8 cellular contexts compared by ENCODE assay signal in the genomic region with DNA sequence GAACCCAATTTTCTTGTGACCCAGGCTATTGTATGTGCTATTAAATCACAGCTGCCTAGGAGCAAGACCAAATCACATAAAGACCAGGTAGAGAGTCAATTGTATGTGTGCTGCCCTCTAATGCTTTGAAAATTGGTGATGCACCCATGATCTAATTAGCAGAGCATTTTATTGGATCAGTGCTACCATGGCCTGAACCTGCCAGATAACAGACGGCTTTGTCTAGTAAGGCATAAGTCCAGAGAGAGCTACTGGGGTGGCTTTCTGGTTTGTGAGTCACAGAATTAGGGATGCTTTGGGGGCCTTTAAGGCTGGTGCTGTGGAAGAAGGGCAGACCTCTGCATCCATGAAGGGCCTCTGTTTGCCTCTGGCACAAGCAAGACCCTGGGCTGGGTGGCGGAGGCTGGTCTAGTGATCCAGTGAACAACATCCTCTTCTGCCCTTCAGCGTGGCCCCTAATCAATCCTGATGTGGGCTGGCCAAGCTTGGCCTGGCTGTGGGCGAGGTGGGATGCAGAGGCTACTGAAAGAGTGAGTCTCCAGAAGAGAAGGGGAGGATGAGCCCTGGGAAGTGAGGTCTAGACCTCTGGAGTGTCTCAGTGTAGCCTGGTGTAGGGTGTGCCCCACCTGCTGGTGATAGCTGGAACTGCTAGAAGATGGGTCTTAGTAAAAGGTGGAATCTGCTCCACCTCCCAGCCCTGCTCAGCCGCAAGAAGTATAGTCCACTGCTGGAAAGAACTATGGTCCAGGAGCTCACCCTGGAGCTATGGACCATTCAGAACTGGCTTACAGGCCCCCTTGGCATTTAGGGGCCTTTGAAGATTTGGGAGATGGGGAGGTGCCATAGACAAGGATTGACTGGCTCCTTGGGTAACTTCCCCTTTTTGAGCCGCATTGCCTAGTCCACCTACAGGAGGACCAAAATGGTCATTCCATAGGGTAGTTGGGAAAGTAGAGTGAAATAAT. TPM values are rescaled to one million over a fixed set of nuclear protein-coding genes. Genes with fewer than 3 reads are reported as not detected.
A peak's percentile ranks its signal among the peaks of the same experiment; 100 is the strongest.
DNase-seq lines count a peak whose midpoint lies in the region; ATAC-seq and TF ChIP-seq lines count a peak whose summit lies in the region.

No MANE protein-coding gene starts in this region.

- H3K36me3 ChIP-seq in body of pancreas (replicated peaks in 1 of 2; ENCODE audit: insufficient read depth in 1 of 2, low read depth in 2 of 2) = no peaks in the 10 kb centered on the region
- H3K36me3 ChIP-seq in iPS DF 6.9 (ENCODE audit: control insufficient read depth, insufficient read depth, low read length) = no peaks in the 10 kb centered on the region
- peaks cover 0 to 5% (median 0%) of the 10 kb centered on the region in 6 donors for H3K36me3 ChIP-seq in spleen

- peak; percentile 77 for DNase-seq in activated gamma-delta T cell treated with Interleukin-2 at 50 U/mL for 16 hours
- no peak for DNase-seq in activated gamma-delta T cell (lab: John Stamatoyannopoulos, UW)
- DNase-seq in NCI-H2107 (lab: John Stamatoyannopoulos, UW) = peak; percentile 29
- DNase-seq in UCSD-AML1 (lab: John Stamatoyannopoulos, UW; ENCODE audit: unreplicated experiment) = peak; percentile 72
- DNase-seq in body of pancreas = peak; percentile 83 to 91 (median 84)
- peak; percentile 63 for DNase-seq in iPS DF 6.9 (ENCODE audit: low read depth, low spot score)
- DNase-seq in spleen = peak; percentile 82

- no peaks in the 10 kb centered on the region for H3K9me3 ChIP-seq in body of pancreas
- no peaks in the 10 kb centered on the region for H3K9me3 ChIP-seq in iPS DF 6.9 (ENCODE audit: control insufficient read depth, insufficient read depth, low read length)
- H3K9me3 ChIP-seq in spleen = no peaks in the 10 kb centered on the region

- H3K4me1 ChIP-seq in body of pancreas (no peaks in the 10 kb centered on the region), iPS DF 6.9 (ENCODE audit: control insufficient read depth, insufficient read depth, low read length) (no peaks in the 10 kb centered on the region), spleen (peaks cover 0 to 14% (median 9%) of the 10 kb centered on the region in 6 donors)

- H3K27me3 ChIP-seq in body of pancreas (no peaks in the 10 kb centered on the region), iPS DF 6.9 (ENCODE audit: control insufficient read depth, insufficient read depth, low read length) (no peaks in the 10 kb centered on the region), spleen (replicated peaks in 1 of 7) (no peaks in the 10 kb centered on the region)

- ATAC-seq in body of pancreas (peak; percentile 76), HG02571 (IDR thresholded peaks at IDR 0.05; ENCODE audit: unreplicated experiment) (no peak)

- TF ChIP-seq CTCF in body of pancreas (IDR thresholded peaks at IDR 0.05) = peak; percentile 70 to 88 (median 84)
- TF ChIP-seq CTCF in spleen (IDR thresholded peaks at IDR 0.05 in 8 of 11, conservative IDR thresholded peaks at IDR 0.05 in 3 of 11) = peak; percentile 69 to 93 (median 87)

- WGBS in body of pancreas, 2 donors = 51 to 52% methylated on average over 4 to 6 of the region's 6 CpGs
- no CpG with 5 or more reads among the region's 6 CpGs for WGBS in iPS DF 6.9 (ENCODE audit: insufficient coverage, insufficient read length)
- WGBS in spleen, 5 donors = 45 to 50% (median 46%) methylated on average over 5 to 6 of the region's 6 CpGs

- H3K4me3 ChIP-seq in body of pancreas (no peak overlapping the region), iPS DF 6.9 (ENCODE audit: low read length) (no peak overlapping the region), spleen (no peak overlapping the region)

- intact Hi-C loops in body of pancreas (cut with DNase I) (no loop called here), spleen (cut with DNase I; ENCODE audit: low total_unique reads) (loop anchor here (5.0 to 10.0 kb wide), 2 partner anchors 42 to 205 kb away; no protein-coding TSS in a partner anchor)

- TF ChIP-seq POLR2A in body of pancreas (IDR thresholded peaks at IDR 0.05) = no peak
- no peak for TF ChIP-seq POLR2A in spleen (IDR thresholded peaks at IDR 0.05)

- H3K27ac ChIP-seq in body of pancreas (no peak overlapping the region), iPS DF 6.9 (ENCODE audit: low read length) (no peak overlapping the region), spleen (no peak overlapping the region)

RNA-seq across cellular contexts. Expression of gene AAR2, which starts 36.7 kb away (rescaled TPM):
- total RNA-seq in body of pancreas (10 to 100 TPM; 16.3 to 19.4 TPM), spleen (10 to 100 TPM; 18.2 to 30.0 (median 21.9) TPM)
- polyA plus RNA-seq in spleen = 10 to 100 TPM; 13.3 to 19.7 (median 18.2) TPM

RNA-seq across cellular contexts. Expression of gene EPB41L1, which starts 45.0 kb away (rescaled TPM):
- total RNA-seq in body of pancreas = 10 to 100 TPM; 22.8 to 53.4 TPM
- 10 to 100 TPM in 5 of 7 donors, 1 to 10 TPM in 2; 8.7 to 18.6 (median 16.2) TPM for total RNA-seq in spleen
- polyA plus RNA-seq in spleen = 1 to 10 TPM; 1.5 to 2.6 (median 1.5) TPM
